In genomic region chr17:60554377-60554788, GRCh38 we compare ENCODE assay signal across 12 cellular contexts. TPM values are rescaled to one million over a fixed set of nuclear protein-coding genes. Genes with fewer than 3 reads are reported as not detected.
A peak's percentile ranks its signal among the peaks of the same experiment; 100 is the strongest.
DNase-seq lines count a peak whose midpoint lies in the region; ATAC-seq and TF ChIP-seq lines count a peak whose summit lies in the region.
"Had no signal": no experiment of that assay in that cellular context is flagged by ENCODE, and none has a peak within 500 bp of the region (broad histone marks: within the 10 kb centered on the region; RNA-seq: fewer than 3 reads in every experiment).

No MANE protein-coding gene starts in this region.

- H3K14ac ChIP-seq in mesenchymal stem cell (ENCODE audit: low read length in 2 of 2): no peak overlapping the region

- CTCF ChIA-PET in CD8-positive, alpha-beta memory T cell (lab: Charles Lee): no interaction called here

- H3K36me3 ChIP-seq in body of pancreas (replicated peaks in 1 of 2; ENCODE audit: insufficient read depth in 1 of 2, low read depth in 2 of 2) (no peaks in the 10 kb centered on the region), mesenchymal stem cell (ENCODE audit: control insufficient read depth in 1 of 2, insufficient read depth in 2 of 2, low read depth in 1 of 2, low read length in 2 of 2) (no peaks in the 10 kb centered on the region)
- no peaks in the 10 kb centered on the region for H3K36me3 ChIP-seq in CD8-positive, alpha-beta memory T cell (ENCODE audit: insufficient read depth, low read length)

- no peak overlapping the region for H2BK120ac ChIP-seq in mesenchymal stem cell (ENCODE audit: low read depth, low read length)

- H3K23ac ChIP-seq in mesenchymal stem cell (ENCODE audit: low read length in 2 of 2): no peak overlapping the region

- H2AK5ac ChIP-seq in mesenchymal stem cell (ENCODE audit: low read length, severe bottlenecking): no peak overlapping the region

- H3K18ac ChIP-seq in mesenchymal stem cell (ENCODE audit: low read depth in 1 of 2, low read length in 2 of 2): no peak overlapping the region

- H2BK15ac ChIP-seq in mesenchymal stem cell (ENCODE audit: low read depth, poor library complexity, severe bottlenecking): no peak overlapping the region

- no peaks in the 10 kb centered on the region for H3K4me1 Mint-ChIP-seq in activated T-helper 17 cell treated with anti-CD3 and anti-CD28 coated beads, Interleukin-2, amount 50 U/mL, for 72 hours
- H3K4me1 Mint-ChIP-seq in CD8-positive, alpha-beta memory T cell: no peaks in the 10 kb centered on the region

- no peaks in the 10 kb centered on the region for H3K79me1 ChIP-seq in mesenchymal stem cell (replicated peaks; ENCODE audit: low read length, poor library complexity, severe bottlenecking)

- no peak overlapping the region for H3K4me3 Mint-ChIP-seq in activated T-helper 17 cell treated with anti-CD3 and anti-CD28 coated beads, Interleukin-2, amount 50 U/mL, for 72 hours
- no peak overlapping the region for H3K4me3 Mint-ChIP-seq in CD8-positive, alpha-beta memory T cell
- H3K4me3 Mint-ChIP-seq: natural killer cell treated with Interleukin-12 subunit alpha and Interleukin-12 subunit beta and Interleukin-15 and Interleukin-18, amount 100 ng/mL, for 72 hours had no signal

- no peak overlapping the region for H3K27ac Mint-ChIP-seq in activated T-helper 17 cell treated with anti-CD3 and anti-CD28 coated beads, Interleukin-2, amount 50 U/mL, for 72 hours
- no peak overlapping the region for H3K27ac Mint-ChIP-seq in CD8-positive, alpha-beta memory T cell
- H3K27ac Mint-ChIP-seq: natural killer cell treated with Interleukin-12 subunit alpha and Interleukin-12 subunit beta and Interleukin-15 and Interleukin-18, amount 100 ng/mL, for 72 hours had no signal

- H3K9me3 Mint-ChIP-seq in activated T-helper 17 cell treated with anti-CD3 and anti-CD28 coated beads, Interleukin-2, amount 50 U/mL, for 72 hours: peaks cover 3% of the 10 kb centered on the region
- H3K9me3 Mint-ChIP-seq in CD8-positive, alpha-beta memory T cell: peaks cover 0 to 16% (median 12%) of the 10 kb centered on the region in 5 donors
- H3K9me3 Mint-ChIP-seq: natural killer cell treated with Interleukin-12 subunit alpha and Interleukin-12 subunit beta and Interleukin-15 and Interleukin-18, amount 100 ng/mL, for 72 hours had no signal

- no peak overlapping the region for H4K91ac ChIP-seq in mesenchymal stem cell (ENCODE audit: low read length)

- H3K36me3 Mint-ChIP-seq in activated T-helper 17 cell treated with anti-CD3 and anti-CD28 coated beads, Interleukin-2, amount 50 U/mL, for 72 hours (ENCODE audit: low read depth): no peaks in the 10 kb centered on the region
- peaks cover 0 to 9% (median 0%) of the 10 kb centered on the region in 3 donors for H3K36me3 Mint-ChIP-seq in CD8-positive, alpha-beta memory T cell
- H3K36me3 Mint-ChIP-seq: natural killer cell treated with Interleukin-12 subunit alpha and Interleukin-12 subunit beta and Interleukin-15 and Interleukin-18, amount 100 ng/mL, for 72 hours had no signal

- no peaks in the 10 kb centered on the region for H3K27me3 Mint-ChIP-seq in activated T-helper 17 cell treated with anti-CD3 and anti-CD28 coated beads, Interleukin-2, amount 50 U/mL, for 72 hours
- H3K27me3 Mint-ChIP-seq in CD8-positive, alpha-beta memory T cell: peaks cover 6 to 10% of the 10 kb centered on the region in 2 donors
- H3K27me3 Mint-ChIP-seq: natural killer cell treated with Interleukin-12 subunit alpha and Interleukin-12 subunit beta and Interleukin-15 and Interleukin-18, amount 100 ng/mL, for 72 hours had no signal

- TF ChIP-seq CTCF in body of pancreas (IDR thresholded peaks at IDR 0.05): no peak

- POLR2A ChIA-PET in CD8-positive, alpha-beta memory T cell (lab: Charles Lee): no interaction called here

- no peak overlapping the region for H3K9ac ChIP-seq in mesenchymal stem cell (ENCODE audit: low read length)

- DNase-seq in DMS79 (lab: John Stamatoyannopoulos, UW): peak; percentile 16
- peak; percentile 61 for DNase-seq in LHCN-M2 (ENCODE audit: low read depth)
- DNase-seq in body of pancreas: peak in 3 of 4 donors; percentile 13 to 45 (median 39)
- DNase-seq in mesenchymal stem cell: peak; percentile 79
- no peak for DNase-seq in CD8-positive, alpha-beta memory T cell
- DNase-seq in NCI-H774 (lab: John Stamatoyannopoulos, UW): no peak
- DNase-seq: amniotic stem cell; NCI-H1417 treated with DMSO at 0.1 percent for 48 hours; stimulated activated CD8-positive, alpha-beta memory T cell treated with anti-CD3 and anti-CD28 coated beads, Interleukin-4, amount 100 ng/mL, for 48 hours had no signal

- TF ChIP-seq POLR2A in body of pancreas (IDR thresholded peaks at IDR 0.05): no peak

- no peak overlapping the region for H2BK12ac ChIP-seq in mesenchymal stem cell (ENCODE audit: low read length in 2 of 2)

- H3K27ac ChIP-seq in body of pancreas (no peak overlapping the region), mesenchymal stem cell (ENCODE audit: low read length, poor library complexity, severe bottlenecking) (peak overlapping the region; percentile 35)
- H3K27ac ChIP-seq in CD8-positive, alpha-beta memory T cell (ENCODE audit: low read depth, low read length): no peak overlapping the region

- H2AFZ ChIP-seq in mesenchymal stem cell (ENCODE audit: low read depth, low read length): no peak overlapping the region

- H3K9me3 ChIP-seq in body of pancreas (no peaks in the 10 kb centered on the region), mesenchymal stem cell (ENCODE audit: control insufficient read depth, low read length) (peaks cover 9% of the 10 kb centered on the region)
- no peaks in the 10 kb centered on the region for H3K9me3 ChIP-seq in CD8-positive, alpha-beta memory T cell (ENCODE audit: low read length)

- no peak overlapping the region for H3K4ac ChIP-seq in mesenchymal stem cell (ENCODE audit: low read depth in 1 of 2, low read length in 2 of 2)

- H3K4me1 ChIP-seq in body of pancreas (no peaks in the 10 kb centered on the region), mesenchymal stem cell (ENCODE audit: control insufficient read depth, insufficient read depth, low read depth, low read length) (peaks cover 2% of the 10 kb centered on the region)
- no peaks in the 10 kb centered on the region for H3K4me1 ChIP-seq in CD8-positive, alpha-beta memory T cell (ENCODE audit: insufficient read depth, low read length)

- ATAC-seq in body of pancreas: peak; percentile 15
- ATAC-seq in activated T-helper 17 cell treated with anti-CD3 and anti-CD28 coated beads, Interleukin-2, amount 50 U/mL, for 72 hours (replicated peaks): no peak
- ATAC-seq in HG02678 (IDR thresholded peaks at IDR 0.05; ENCODE audit: unreplicated experiment): no peak
- ATAC-seq: natural killer cell treated with Interleukin-12 subunit alpha and Interleukin-12 subunit beta and Interleukin-15 and Interleukin-18, amount 100 ng/mL, for 72 hours had no signal

- intact Hi-C loops in body of pancreas (cut with DNase I): no loop called here

- no peak overlapping the region for H2BK5ac ChIP-seq in mesenchymal stem cell (ENCODE audit: low read depth, low read length, poor library complexity, severe bottlenecking)

- no peak overlapping the region for H3K4me2 ChIP-seq in mesenchymal stem cell (ENCODE audit: low read length, poor library complexity, severe bottlenecking)

- H3K4me3 ChIP-seq in body of pancreas: no peak overlapping the region
- no peak overlapping the region for H3K4me3 ChIP-seq in mesenchymal stem cell (ENCODE audit: insufficient read depth in 1 of 2, low read depth in 1 of 2, low read length in 2 of 2)
- H3K4me3 ChIP-seq in CD8-positive, alpha-beta memory T cell (ENCODE audit: low read length): no peak overlapping the region

- H3K27me3 ChIP-seq in body of pancreas: no peaks in the 10 kb centered on the region
- no peaks in the 10 kb centered on the region for H3K27me3 ChIP-seq in mesenchymal stem cell (ENCODE audit: control insufficient read depth in 1 of 2, insufficient read depth in 1 of 2, low read length in 2 of 2)
- H3K27me3 ChIP-seq in CD8-positive, alpha-beta memory T cell (ENCODE audit: insufficient read depth, low read length, poor library complexity, severe bottlenecking): no peaks in the 10 kb centered on the region

- 53% methylated on average over 2 of the region's 2 CpGs for WGBS in body of pancreas, 2 donors
- 70% methylated on average over 1 of the region's 2 CpGs for WGBS in mesenchymal stem cell

- H4K8ac ChIP-seq in mesenchymal stem cell (ENCODE audit: low read length): no peak overlapping the region

RNA-seq across cellular contexts. Expression of gene APPBP2, which starts 28.3 kb away (rescaled TPM):
- total RNA-seq in LHCN-M2 (2014; rRNA removed): 29.9 and 34.3 TPM in 2 replicates
- polyA plus RNA-seq in LHCN-M2 (2012): 14.5 TPM
- total RNA-seq in body of pancreas: 10 to 100 TPM; 10.9 to 15.3 TPM
- polyA plus RNA-seq in mesenchymal stem cell (2013, experiment 1 of 2): 20.3 TPM
- 20.8 TPM for polyA plus RNA-seq in mesenchymal stem cell (2013, experiment 2 of 2)
- total RNA-seq in activated T-helper 17 cell treated with anti-CD3 and anti-CD28 coated beads, Interleukin-2, amount 50 U/mL, for 72 hours: 10 to 100 TPM; 27.7 to 33.0 TPM
- total RNA-seq in CD8-positive, alpha-beta memory T cell: 10 to 100 TPM; 27.7 to 29.5 TPM
- polyA plus RNA-seq in CD8-positive, alpha-beta memory T cell: 21.0 TPM

RNA-seq across cellular contexts. Expression of gene PPM1D, which starts 45.6 kb away (rescaled TPM):
- total RNA-seq in LHCN-M2 (2014; rRNA removed) (7.4 and 9.8 TPM in 2 replicates), body of pancreas (10 to 100 TPM in 1 of 2 donors, 1 to 10 TPM in 1; 6.5 to 15.5 TPM)
- 3.5 TPM for polyA plus RNA-seq in LHCN-M2 (2012)
- polyA plus RNA-seq in mesenchymal stem cell (2013, experiment 1 of 2): 10.7 TPM
- 10.7 TPM for polyA plus RNA-seq in mesenchymal stem cell (2013, experiment 2 of 2)
- total RNA-seq in activated T-helper 17 cell treated with anti-CD3 and anti-CD28 coated beads, Interleukin-2, amount 50 U/mL, for 72 hours: 10 to 100 TPM; 10.8 to 17.1 TPM
- 10 to 100 TPM; 17.8 to 19.0 TPM for total RNA-seq in CD8-positive, alpha-beta memory T cell
- 13.1 TPM for polyA plus RNA-seq in CD8-positive, alpha-beta memory T cell

Comparison
In these comparisons a context has a peak if more than half of its experiments do, and no peak if none do; other contexts are left out.
1. DNase-seq: peak in DMS79 (single experiment), LHCN-M2 (single experiment), body of pancreas (3 of 4) and mesenchymal stem cell (single experiment); none in CD8-positive, alpha-beta memory T cell (0 of 5) and NCI-H774 (single experiment).